Comparison of ENCODE assay signal across 27 cellular contexts in the genomic region with DNA sequence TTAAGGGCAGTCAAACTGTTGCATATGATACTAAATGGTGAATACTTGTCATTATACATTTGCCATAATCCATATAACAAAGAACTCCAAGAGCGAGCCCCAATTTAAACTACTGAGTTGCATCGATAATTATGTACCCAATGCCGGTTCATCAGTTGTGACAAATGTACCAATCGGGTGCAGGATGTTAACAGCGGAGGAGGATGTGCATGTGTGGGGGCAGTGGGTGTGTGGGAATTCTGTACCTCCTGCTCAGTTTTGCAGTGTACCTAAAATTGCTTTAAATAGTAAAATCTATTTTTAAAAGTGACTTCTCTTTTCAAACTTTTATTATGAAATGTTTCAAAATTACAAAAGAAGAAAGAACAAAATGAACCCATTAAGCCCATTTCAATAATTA. TPM values are rescaled to one million over a fixed set of nuclear protein-coding genes. Genes with fewer than 3 reads are reported as not detected.
DNase-seq lines count a peak whose midpoint lies in the region; FAIRE-seq and TF ChIP-seq lines count a peak whose summit lies in the region.
"Had no signal": no experiment of that assay in that cellular context is flagged by ENCODE, and none has a peak within 500 bp of the region (broad histone marks: within the 10 kb centered on the region; RNA-seq: fewer than 3 reads in every experiment).

No MANE protein-coding gene starts in this region.

- H3K79me2 ChIP-seq in astrocyte (ENCODE audit: insufficient read depth, low read length), result no peaks in the 10 kb centered on the region

- no peaks in the 10 kb centered on the region for H3K27me3 Mint-ChIP-seq in astrocyte (ENCODE audit: low read depth, unreplicated experiment)

- H3K4me3 Mint-ChIP-seq in astrocyte (ENCODE audit: unreplicated experiment), result no peak overlapping the region
- H3K4me3 Mint-ChIP-seq: CD4-positive, alpha-beta memory T cell; CD4-positive, CD25-positive, alpha-beta regulatory T cell; CD8-positive, alpha-beta memory T cell had no signal

- H3K36me3 ChIP-seq in astrocyte (ENCODE audit: insufficient read depth, low read length), result no peaks in the 10 kb centered on the region
- no peaks in the 10 kb centered on the region for H3K36me3 ChIP-seq in A673 (ENCODE audit: insufficient read depth, low read length, poor library complexity, severe bottlenecking)
- H3K36me3 ChIP-seq: BE2C, BLaER1 had no signal

- POLR2A ChIA-PET in A673 (lab: Charles Lee; ENCODE audit: low non-redundant PET), result no interaction called here

- H3K4me1 ChIP-seq in astrocyte (ENCODE audit: insufficient read depth, low read length) (no peaks in the 10 kb centered on the region), A673 (ENCODE audit: insufficient read depth, low read length, poor library complexity, severe bottlenecking) (no peaks in the 10 kb centered on the region)
- H3K4me1 ChIP-seq: A549, BE2C, BLaER1 had no signal

- H2AFZ ChIP-seq in astrocyte (ENCODE audit: low read depth, low read length), result no peak overlapping the region

- no peaks in the 10 kb centered on the region for H4K20me1 ChIP-seq in astrocyte (ENCODE audit: insufficient read depth, low read length)
- H4K20me1 ChIP-seq: BLaER1 had no signal

- DNase-seq in astrocyte (ENCODE audit: low read depth), result no peak
- DNase-seq in head of caudate nucleus, result peak in 38 of 42 donors; percentile 12 to 82 (median 54)
- peak; percentile 65 for DNase-seq in putamen (ENCODE audit: low spot score)
- DNase-seq in NCI-H2196 treated with DMSO at 0.1 percent for 48 hours (lab: John Stamatoyannopoulos, UW; ENCODE audit: unreplicated experiment), result no peak
- DNase-seq in A673 (ENCODE audit: low spot score), result no peak
- DNase-seq: ACHN; BE2C; C1 segment of cervical spinal cord; CD4-positive, alpha-beta memory T cell; CD4-positive, CD25-positive, alpha-beta regulatory T cell; CD8-positive, alpha-beta memory T cell; COR-L47; DMS 273 treated with DMSO at 0.1 percent for 48 hours; DMS153; DMS53; DMS79; DND-41; EL; GDM1 had no signal

- TF ChIP-seq CTCF in astrocyte (IDR thresholded peaks at IDR 0.05; ENCODE audit: insufficient read depth, low read depth, low read length), result no peak
- TF ChIP-seq CTCF in A673 (conservative IDR thresholded peaks at IDR 0.05; ENCODE audit: low read depth, low read length), result no peak

- BruUV-seq in A673 (replicated peaks; lab: Mats Ljungman, UMichigan), result no TSS peak

- no peaks in the 10 kb centered on the region for H3K27me3 ChIP-seq in astrocyte (ENCODE audit: insufficient read depth, low read length)
- H3K27me3 ChIP-seq in A673 (replicated peaks; ENCODE audit: insufficient read depth, low read depth, low read length, poor library complexity), result no peaks in the 10 kb centered on the region
- H3K27me3 ChIP-seq: BE2C, BLaER1 had no signal

- no peak overlapping the region for H3K4me2 ChIP-seq in astrocyte (ENCODE audit: low read length)
- H3K4me2 ChIP-seq: A549, BLaER1 had no signal

- H3K36me3 Mint-ChIP-seq in astrocyte (ENCODE audit: low read depth, unreplicated experiment), result no peaks in the 10 kb centered on the region
- H3K36me3 Mint-ChIP-seq: CD14-positive monocyte; CD4-positive, alpha-beta memory T cell; CD4-positive, CD25-positive, alpha-beta regulatory T cell; CD8-positive, alpha-beta memory T cell had no signal

- no peak overlapping the region for H3K9ac ChIP-seq in astrocyte (ENCODE audit: low read length)
- H3K9ac ChIP-seq: BLaER1 had no signal

- H3K4me3 ChIP-seq in astrocyte (ENCODE audit: insufficient read depth, low read depth, low read length) (no peak overlapping the region), A673 (ENCODE audit: low read depth, low read length, poor library complexity, severe bottlenecking) (no peak overlapping the region)
- H3K4me3 ChIP-seq: A549, BLaER1, GM12878 had no signal

- CTCF ChIA-PET in A673 (lab: Charles Lee), result no interaction called here

- no peak for FAIRE-seq in astrocyte (lab: Jason Lieb, UNC)
- FAIRE-seq: A549, GM12878, GM12892, GM18507 had no signal

- H3K27ac Mint-ChIP-seq in astrocyte (ENCODE audit: unreplicated experiment), result peak overlapping the region; percentile 3
- H3K27ac Mint-ChIP-seq: CD4-positive, alpha-beta memory T cell; CD4-positive, CD25-positive, alpha-beta regulatory T cell; CD8-positive, alpha-beta memory T cell had no signal

- H3K9me3 Mint-ChIP-seq in astrocyte (ENCODE audit: unreplicated experiment), result no peaks in the 10 kb centered on the region

- H3K9me3 ChIP-seq in astrocyte (ENCODE audit: insufficient read depth, low read depth, low read length) (no peaks in the 10 kb centered on the region), A673 (ENCODE audit: low read depth, low read length, poor library complexity, severe bottlenecking) (no peaks in the 10 kb centered on the region)
- H3K9me3 ChIP-seq: A549, BE2C, BLaER1 had no signal

- H3K27ac ChIP-seq in astrocyte (ENCODE audit: low read depth, low read length), result no peak overlapping the region
- no peak overlapping the region for H3K27ac ChIP-seq in A673 (ENCODE audit: low read depth, low read length, poor library complexity, severe bottlenecking)
- H3K27ac ChIP-seq: 22Rv1, A549, BLaER1 had no signal

- H3K4me1 Mint-ChIP-seq in astrocyte (ENCODE audit: low read depth, unreplicated experiment), result peaks cover 4% of the 10 kb centered on the region
- H3K4me1 Mint-ChIP-seq: CD4-positive, alpha-beta memory T cell; CD4-positive, CD25-positive, alpha-beta regulatory T cell; CD8-positive, alpha-beta memory T cell had no signal

- intact Hi-C loops in head of caudate nucleus (cut with DNase I) (no loop called here), A673 (cut with micrococcal nuclease; ENCODE audit: unreplicated experiment) (no loop called here)

RNA-seq across cellular contexts. Expression of gene CDS1, which starts 20.8 kb away (rescaled TPM):
- total RNA-seq in astrocyte (3.8 and 5.7 TPM in 2 replicates), A673 (2021) (1.7 and 1.8 TPM in 2 replicates)
- total RNA-seq: G401, GM12878 had no signal

Comparison
In these comparisons a context has a peak if more than half of its experiments do, and no peak if none do; other contexts are left out.
1. DNase-seq: peak in head of caudate nucleus (38 of 42) and putamen (single experiment); none in astrocyte (single experiment), NCI-H2196 treated with DMSO at 0.1 percent for 48 hours (single experiment) and A673 (single experiment).